Comparison of ENCODE assay signal across 12 cellular contexts in genomic region chr22:37496651-37497599, GRCh38.
DNase-seq lines count a peak whose midpoint lies in the region.
"Had no signal": no experiment of that assay in that cellular context is flagged by ENCODE, and none has a peak within 500 bp of the region (broad histone marks: within the 10 kb centered on the region; RNA-seq: fewer than 3 reads in every experiment).

No MANE protein-coding gene starts in this region.

- no peaks in the 10 kb centered on the region for H3K9me3 ChIP-seq in adipocyte (ENCODE audit: control insufficient read depth, low read length)
- H3K9me3 ChIP-seq: BLaER1 treated with 17β-estradiol and CSF1 and Interleukin-3, amounts not matched to agents 10 nM and 100 nM; prostate gland had no signal

- no peak overlapping the region for H3K9ac ChIP-seq in adipocyte (ENCODE audit: low read length)
- H3K9ac ChIP-seq: BLaER1 treated with 17β-estradiol and CSF1 and Interleukin-3, amounts not matched to agents 10 nM and 100 nM had no signal

- H3K4me1 ChIP-seq in adipocyte (ENCODE audit: control insufficient read depth, insufficient read depth, low read length): peaks cover 22% of the 10 kb centered on the region

- DNase-seq in 8988T (peak; percentile 82), HCEC 1CT (peak; percentile 91), adipocyte (ENCODE audit: low read depth) (peak; percentile 78), foreskin melanocyte (peak; percentile 8), D341Med (ENCODE audit: low spot score) (no peak), NCI-H69 (lab: John Stamatoyannopoulos, UW) (no peak), hippocampal formation (lab: John Stamatoyannopoulos, UW) (no peak)
- no peak for DNase-seq in activated CD4-positive, alpha-beta T cell treated with anti-CD3 and anti-CD28 coated beads for 4 hours
- DNase-seq: activated CD8-positive, alpha-beta memory T cell treated with anti-CD3 and anti-CD28 coated beads, Interleukin-2, amount 50 U/mL, for 48 hours; T-helper 1 cell had no signal

- H3K27me3 ChIP-seq in adipocyte (replicated peaks; ENCODE audit: control insufficient read depth, insufficient read depth, low read length): no peaks in the 10 kb centered on the region
- H3K27me3 ChIP-seq: BLaER1 treated with 17β-estradiol and CSF1 and Interleukin-3, amounts not matched to agents 10 nM and 100 nM had no signal

- H3K4me3 ChIP-seq in adipocyte (ENCODE audit: low read length): no peak overlapping the region
- H3K4me3 ChIP-seq: BLaER1 treated with 17β-estradiol and CSF1 and Interleukin-3, amounts not matched to agents 10 nM and 100 nM; prostate gland had no signal

- H3K36me3 ChIP-seq in adipocyte (ENCODE audit: control insufficient read depth, insufficient read depth, low read length, severe bottlenecking): no peaks in the 10 kb centered on the region
- H3K36me3 ChIP-seq: BLaER1 treated with 17β-estradiol and CSF1 and Interleukin-3, amounts not matched to agents 10 nM and 100 nM; prostate gland had no signal

Comparison
In these comparisons a context has a peak if more than half of its experiments do, and no peak if none do; other contexts are left out.
1. DNase-seq: peak in 8988T (single experiment), HCEC 1CT (single experiment), adipocyte (single experiment) and foreskin melanocyte (single experiment); none in D341Med (single experiment), NCI-H69 (single experiment), activated CD4-positive, alpha-beta T cell treated with anti-CD3 and anti-CD28 coated beads for 4 hours (0 of 2) and hippocampal formation (0 of 2).